ENCODE assay signal across 15 cellular contexts in the genomic region with DNA sequence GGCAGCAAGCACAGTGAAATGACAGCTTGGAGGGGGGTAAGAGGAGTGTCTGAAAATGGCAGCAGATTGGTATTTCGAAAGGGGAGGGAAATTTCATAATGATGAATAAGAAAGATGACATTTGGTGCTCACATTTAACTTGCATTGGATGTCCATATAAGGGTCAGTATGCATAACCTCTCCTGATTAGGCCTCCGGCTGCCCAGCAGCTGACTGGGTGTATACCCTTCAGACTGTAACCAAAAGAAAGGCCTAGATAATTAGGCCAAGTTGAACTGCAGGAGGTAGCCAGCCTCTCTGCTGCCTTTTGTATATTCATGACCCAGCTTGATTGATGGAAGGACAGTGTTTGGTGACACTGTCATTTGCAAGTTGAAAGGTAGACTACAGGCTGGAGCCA.
DNase-seq lines count a peak whose midpoint lies in the region; FAIRE-seq and TF ChIP-seq lines count a peak whose summit lies in the region.
"Had no signal": no experiment of that assay in that cellular context is flagged by ENCODE, and none has a peak within 500 bp of the region (broad histone marks: within the 10 kb centered on the region; RNA-seq: fewer than 3 reads in every experiment).

No MANE protein-coding gene starts in this region.

- intact Hi-C loops in esophagus muscularis mucosa (cut with DNase I): no loop called here
- intact Hi-C loops in kidney (cut with DNase I): no loop called here

- H3K36me3 ChIP-seq in HAP-1 (replicated peaks) (no peaks in the 10 kb centered on the region), esophagus muscularis mucosa (no peaks in the 10 kb centered on the region), kidney (ENCODE audit: control insufficient read depth in 1 of 2, insufficient read depth in 2 of 2, low read length in 2 of 2) (no peaks in the 10 kb centered on the region)

- peaks cover 40% of the 10 kb centered on the region for H3K4me1 ChIP-seq in HAP-1
- H3K4me1 ChIP-seq in esophagus muscularis mucosa: peaks cover under 1 to 16% (median 9%) of the 10 kb centered on the region in 4 donors
- H3K4me1 ChIP-seq in kidney (ENCODE audit: control insufficient read depth in 1 of 2, insufficient read depth in 1 of 2, low read depth in 1 of 2, low read length in 2 of 2): no peaks in the 10 kb centered on the region
- H3K4me1 ChIP-seq: body of pancreas had no signal

- no peak for FAIRE-seq in kidney (lab: Jason Lieb, UNC)
- FAIRE-seq: endometrium, urothelium cell line had no signal

- TF ChIP-seq CTCF in AG09319 (IDR thresholded peaks at IDR 0.05; ENCODE audit: low read depth, low read length) (no peak), esophagus muscularis mucosa (IDR thresholded peaks at IDR 0.05) (no peak), kidney (IDR thresholded peaks at IDR 0.05; ENCODE audit: borderline replicate concordance, extremely low read depth, insufficient read depth) (no peak)

- WGBS in esophagus muscularis mucosa: 78% methylated on average over 2 of the region's 2 CpGs

- no peak for TF ChIP-seq POLR2A in esophagus muscularis mucosa (IDR thresholded peaks at IDR 0.05; ENCODE audit: low read depth)

- H3K4me3 ChIP-seq in HAP-1: no peak overlapping the region
- H3K4me3 ChIP-seq in esophagus muscularis mucosa: no peak overlapping the region
- H3K4me3 ChIP-seq in kidney (ENCODE audit: low read length in 2 of 2): no peak overlapping the region
- H3K4me3 ChIP-seq: body of pancreas, hepatocyte had no signal

- in situ Hi-C loops in HAP-1 (cut with MboI; ENCODE audit: low sequenced_read_pairs): no loop called here

- TF ChIP-seq EP300 in esophagus muscularis mucosa (IDR thresholded peaks at IDR 0.05): no peak

- H3K9ac ChIP-seq in kidney (ENCODE audit: low read length in 2 of 2): no peak overlapping the region

- H3K27me3 ChIP-seq in HAP-1 (ENCODE audit: low read depth) (no peaks in the 10 kb centered on the region), esophagus muscularis mucosa (no peaks in the 10 kb centered on the region)
- H3K27me3 ChIP-seq: body of pancreas, hepatocyte had no signal

- DNase-seq in AG09319 (ENCODE audit: extremely low read depth, low read depth) (peak; percentile 55), HAP-1 (ENCODE audit: low spot score in 2 of 2) (peak; percentile 65 to 88), NCI-H748 treated with DMSO at 0.1 percent for 48 hours (lab: John Stamatoyannopoulos, UW) (peak; percentile 61), esophagus muscularis mucosa (ENCODE audit: extremely low spot score) (no peak), kidney (no peak), SHP77 (lab: John Stamatoyannopoulos, UW) (no peak), substantia nigra (lab: John Stamatoyannopoulos, UW) (no peak)
- no peak for DNase-seq in activated CD4-positive, alpha-beta T cell treated with anti-CD3 and anti-CD28 coated beads, Interleukin-2, amount 50 U/mL, for 1 hour
- DNase-seq: activated CD4-positive, alpha-beta T cell treated with anti-CD3 and anti-CD28 coated beads for 36 hours; body of pancreas; H9; NCI-H510A had no signal

- no peaks in the 10 kb centered on the region for H3K9me3 ChIP-seq in HAP-1
- H3K9me3 ChIP-seq in esophagus muscularis mucosa: no peaks in the 10 kb centered on the region
- H3K9me3 ChIP-seq in kidney (ENCODE audit: control insufficient read depth in 1 of 2, low read length in 2 of 2): no peaks in the 10 kb centered on the region
- H3K9me3 ChIP-seq: body of pancreas had no signal

- H3K27ac ChIP-seq in esophagus muscularis mucosa (replicated peaks in 1 of 4) (peak overlapping the region in 3 of 4 donors; percentile 8 to 32 (median 28)), kidney (ENCODE audit: low read depth in 2 of 2, low read length in 2 of 2) (no peak overlapping the region), substantia nigra (ENCODE audit: low read depth, low read length, poor library complexity, severe bottlenecking) (no peak overlapping the region)
- H3K27ac ChIP-seq: body of pancreas, hepatocyte had no signal

Comparison
In these comparisons a context has a peak if more than half of its experiments do, and no peak if none do; other contexts are left out.
1. DNase-seq: peak in AG09319 (single experiment), HAP-1 (2 of 2) and NCI-H748 treated with DMSO at 0.1 percent for 48 hours (single experiment); none in esophagus muscularis mucosa (single experiment), kidney (single experiment), activated CD4-positive, alpha-beta T cell treated with anti-CD3 and anti-CD28 coated beads, Interleukin-2, amount 50 U/mL, for 1 hour (single experiment), SHP77 (0 of 2) and substantia nigra (0 of 49).
2. H3K27ac ChIP-seq: peak in esophagus muscularis mucosa (3 of 4); none in kidney (0 of 2) and substantia nigra (single experiment).